26 cellular contexts compared by ENCODE assay signal in genomic region chr1:29157269-29157601, GRCh38. TPM values are rescaled to one million over a fixed set of nuclear protein-coding genes. Genes with fewer than 3 reads are reported as not detected.
DNase-seq lines count a peak whose midpoint lies in the region; ATAC-seq and TF ChIP-seq lines count a peak whose summit lies in the region.
"Had no signal": no experiment of that assay in that cellular context is flagged by ENCODE, and none has a peak within 500 bp of the region (broad histone marks: within the 10 kb centered on the region; RNA-seq: fewer than 3 reads in every experiment).

No MANE protein-coding gene starts in this region.

- TF ChIP-seq CTCF in heart right ventricle (IDR thresholded peaks at IDR 0.05), result no peak
- no peak for TF ChIP-seq CTCF in endodermal cell (conservative IDR thresholded peaks at IDR 0.05)
- no peak for TF ChIP-seq CTCF in neural progenitor cell (IDR thresholded peaks at IDR 0.05)
- no peak for TF ChIP-seq CTCF in vagina (IDR thresholded peaks at IDR 0.05)

- H3K9me3 Mint-ChIP-seq in endodermal cell (peaks cover 1% of the 10 kb centered on the region), neural progenitor cell (no peaks in the 10 kb centered on the region)
- H3K9me3 Mint-ChIP-seq: activated CD4-positive, alpha-beta memory T cell treated with anti-CD3 and anti-CD28 coated beads for 36 hours; activated naive CD4-positive, alpha-beta T cell treated with anti-CD3 and anti-CD28 coated beads, Interleukin-2, amount 10 ng/mL, durations not matched to agents 7 days and 5 days; CD4-positive, alpha-beta T cell; effector memory CD8-positive, alpha-beta T cell; naive B cell had no signal

- peaks cover 64% of the 10 kb centered on the region for H3K79me2 ChIP-seq in neural progenitor cell (ENCODE audit: low read depth)

- no peaks in the 10 kb centered on the region for H3K27me3 Mint-ChIP-seq in endodermal cell (ENCODE audit: insufficient read depth)
- H3K27me3 Mint-ChIP-seq in neural progenitor cell (ENCODE audit: insufficient read depth, low read depth), result peaks cover 3% of the 10 kb centered on the region
- H3K27me3 Mint-ChIP-seq: activated CD4-positive, alpha-beta memory T cell treated with anti-CD3 and anti-CD28 coated beads for 36 hours; activated naive CD4-positive, alpha-beta T cell treated with anti-CD3 and anti-CD28 coated beads, Interleukin-2, amount 10 ng/mL, durations not matched to agents 7 days and 5 days; CD4-positive, alpha-beta T cell; effector memory CD8-positive, alpha-beta T cell; naive B cell had no signal

- H3K4me3 ChIP-seq in heart right ventricle (no peak overlapping the region), endodermal cell (ENCODE audit: low read length) (no peak overlapping the region), neural progenitor cell (no peak overlapping the region), vagina (no peak overlapping the region)
- H3K4me3 ChIP-seq: Peyer's patch, SJSA1 had no signal

- WGBS in heart right ventricle, 2 donors, result 40 to 63% methylated on average over 3 of the region's 3 CpGs
- WGBS in endodermal cell (ENCODE audit: insufficient coverage in 1 of 2, insufficient read length in 1 of 2), 2 experiments, result 95% methylated on average over 3 of the region's 3 CpGs; no CpG with 5 or more reads in 1 of the 2 experiments

- H3K36me3 ChIP-seq in heart right ventricle, result peaks cover 0 to 99% (median 57%) of the 10 kb centered on the region in 9 donors
- peaks cover 92% of the 10 kb centered on the region for H3K36me3 ChIP-seq in endodermal cell (ENCODE audit: control insufficient read depth, insufficient read depth, low read length)
- H3K36me3 ChIP-seq in neural progenitor cell, result peaks cover 36% of the 10 kb centered on the region
- H3K36me3 ChIP-seq in vagina, result peaks cover 0 to 63% of the 10 kb centered on the region in 2 donors

- H3F3A ChIP-seq in neural progenitor cell (ENCODE audit: low read depth), result peaks cover 13% of the 10 kb centered on the region

- H3K27ac ChIP-seq in heart right ventricle, result peak overlapping the region in 6 of 10 donors; percentile 37 to 74 (median 44)
- H3K27ac ChIP-seq in endodermal cell (ENCODE audit: low read depth, low read length), result peak overlapping the region; percentile 83
- peak overlapping the region; percentile 64 for H3K27ac ChIP-seq in neural progenitor cell
- no peak overlapping the region for H3K27ac ChIP-seq in vagina
- H3K27ac ChIP-seq: foreskin keratinocyte, SJSA1 had no signal

- TF ChIP-seq POLR2A in vagina (IDR thresholded peaks at IDR 0.05) (no peak), erythroblast (IDR thresholded peaks at IDR 0.05; ENCODE audit: low read length) (no peak)

- peaks cover 7 to 52% (median 44%) of the 10 kb centered on the region in 9 donors for H3K4me1 ChIP-seq in heart right ventricle
- H3K4me1 ChIP-seq in endodermal cell (ENCODE audit: control insufficient read depth, insufficient read depth, low read length), result no peaks in the 10 kb centered on the region
- peaks cover 4% of the 10 kb centered on the region for H3K4me1 ChIP-seq in neural progenitor cell
- peaks cover 26% of the 10 kb centered on the region for H3K4me1 ChIP-seq in vagina
- H3K4me1 ChIP-seq: foreskin keratinocyte, SJSA1 had no signal

- no peak overlapping the region for H3K4me2 ChIP-seq in neural progenitor cell

- H3K4me3 Mint-ChIP-seq in endodermal cell (no peak overlapping the region), neural progenitor cell (no peak overlapping the region)
- H3K4me3 Mint-ChIP-seq: activated CD4-positive, alpha-beta memory T cell treated with anti-CD3 and anti-CD28 coated beads for 36 hours; activated naive CD4-positive, alpha-beta T cell treated with anti-CD3 and anti-CD28 coated beads, Interleukin-2, amount 10 ng/mL, durations not matched to agents 7 days and 5 days; CD4-positive, alpha-beta T cell; effector memory CD8-positive, alpha-beta T cell; naive B cell had no signal

- intact Hi-C loops in heart right ventricle (cut with DNase I), result loop anchor here in 1 of 10 donors (5.0 kb wide), 1 partner anchor 1090 kb away; no protein-coding TSS in a partner anchor
- intact Hi-C loops in Right ventricle myocardium inferior (cut with DNase I), result no loop called here
- intact Hi-C loops in vagina (cut with DNase I), result no loop called here

- H3K4me1 Mint-ChIP-seq in endodermal cell, result peaks cover 9% of the 10 kb centered on the region
- H3K4me1 Mint-ChIP-seq in neural progenitor cell, result peaks cover 20% of the 10 kb centered on the region

- no peak overlapping the region for H2AFZ ChIP-seq in neural progenitor cell (replicated peaks)

- DNase-seq in heart right ventricle (no peak), Right ventricle myocardium inferior (ENCODE audit: missing footprints) (no peak), endodermal cell (no peak), neural progenitor cell (ENCODE audit: low spot score) (no peak), NCI-H187 treated with DMSO at 0.1 percent for 48 hours (lab: John Stamatoyannopoulos, UW) (no peak), vagina (ENCODE audit: extremely low spot score in 2 of 2) (no peak), MV-4-11 (lab: John Stamatoyannopoulos, UW) (no peak), erythroblast (lab: John Stamatoyannopoulos, UW) (no peak)
- DNase-seq: activated CD4-positive, alpha-beta memory T cell treated with anti-CD3 and anti-CD28 coated beads for 36 hours; activated CD4-positive, CD25-positive, alpha-beta regulatory T cell treated with anti-CD3 and anti-CD28 coated beads, Interleukin-2, amount 50 U/mL, for 72 hours; activated CD8-positive, alpha-beta memory T cell treated with anti-CD3 and anti-CD28 coated beads, Interleukin-2, amount 50 U/mL, for 4 hours; activated naive CD4-positive, alpha-beta T cell treated with anti-CD3 and anti-CD28 coated beads, Interleukin-2, amount 10 ng/mL, durations not matched to agents 7 days and 5 days; CD4-positive, alpha-beta T cell; cortex of kidney; effector memory CD8-positive, alpha-beta T cell; foreskin keratinocyte; left colon; naive B cell; NCI-H1105; NCI-H1930; NCI-H526; Peyer's patch; stimulated activated CD4-positive, alpha-beta T cell treated with anti-CD3 and anti-CD28 coated beads, Interleukin-2, amount 100 ng/mL, for 48 hours; T-helper 1 cell had no signal

- ATAC-seq in heart right ventricle (no peak), Right ventricle myocardium inferior (no peak)
- ATAC-seq: effector memory CD8-positive, alpha-beta T cell; esophagus mucosa; foreskin keratinocyte; left colon had no signal

- peak overlapping the region; percentile 52 for H3K27ac Mint-ChIP-seq in endodermal cell
- H3K27ac Mint-ChIP-seq in neural progenitor cell, result peak overlapping the region; percentile 96
- H3K27ac Mint-ChIP-seq: activated CD4-positive, alpha-beta memory T cell treated with anti-CD3 and anti-CD28 coated beads for 36 hours; CD4-positive, alpha-beta T cell; effector memory CD8-positive, alpha-beta T cell; naive B cell had no signal

- H4K20me1 ChIP-seq in neural progenitor cell (ENCODE audit: low read depth), result peaks cover 32% of the 10 kb centered on the region

- H3K27me3 ChIP-seq in heart right ventricle, result no peaks in the 10 kb centered on the region
- H3K27me3 ChIP-seq in endodermal cell (ENCODE audit: control insufficient read depth, insufficient read depth, low read length, poor library complexity, severe bottlenecking), result no peaks in the 10 kb centered on the region
- no peaks in the 10 kb centered on the region for H3K27me3 ChIP-seq in neural progenitor cell
- H3K27me3 ChIP-seq in vagina, result no peaks in the 10 kb centered on the region
- H3K27me3 ChIP-seq: foreskin keratinocyte, Peyer's patch, SJSA1 had no signal

- H3K36me3 Mint-ChIP-seq in endodermal cell (ENCODE audit: low read depth) (peaks cover 81% of the 10 kb centered on the region), neural progenitor cell (peaks cover 38% of the 10 kb centered on the region)

- H3K9ac ChIP-seq in endodermal cell (ENCODE audit: extremely low read depth, low read length, poor library complexity, severe bottlenecking), result no peak overlapping the region
- H3K9ac ChIP-seq in neural progenitor cell, result no peak overlapping the region

- H3K9me3 ChIP-seq in heart right ventricle (no peaks in the 10 kb centered on the region), endodermal cell (ENCODE audit: control insufficient read depth, low read length) (peaks cover 3% of the 10 kb centered on the region), neural progenitor cell (ENCODE audit: low read depth) (no peaks in the 10 kb centered on the region), vagina (no peaks in the 10 kb centered on the region)
- H3K9me3 ChIP-seq: Peyer's patch, SJSA1 had no signal

RNA-seq across cellular contexts. Expression of gene SRSF4, which starts 24.5 kb away (rescaled TPM):
- total RNA-seq in heart right ventricle, result 10 to 100 TPM; 40.8 to 67.8 (median 49.0) TPM
- polyA plus RNA-seq in heart right ventricle, result 10 to 100 TPM; 42.4 to 64.6 TPM
- total RNA-seq in Right ventricle myocardium inferior, result 52.4 TPM
- total RNA-seq in endodermal cell, result 100 to 1,000 TPM in 1 of 2 donors, 10 to 100 TPM in 1; 89.1 to 107 TPM
- polyA plus RNA-seq in endodermal cell (2013, experiment 1 of 2), result 101 TPM
- polyA plus RNA-seq in endodermal cell (2013, experiment 2 of 2), result 85.0 TPM
- total RNA-seq in neural progenitor cell (ENCODE audit: low replicate concordance), result 73.2 and 82.2 TPM in 2 replicates
- 67.8 TPM for total RNA-seq in vagina

RNA-seq across cellular contexts. Expression of gene TMEM200B, which starts 33.5 kb away (rescaled TPM):
- total RNA-seq in heart right ventricle (1 to 10 TPM in 8 of 10 donors, under 1 TPM in 2; 0.79 to 2.2 (median 1.5) TPM), Right ventricle myocardium inferior (2.1 TPM), endodermal cell (10 to 100 TPM; 36.0 to 49.4 TPM), neural progenitor cell (ENCODE audit: low replicate concordance) (0.56 and 1.1 TPM in 2 replicates), vagina (25.8 TPM)
- polyA plus RNA-seq in heart right ventricle, result 1 to 10 TPM; 1.8 to 3.3 TPM
- polyA plus RNA-seq in endodermal cell (2013, experiment 1 of 2), result 8.4 TPM
- polyA plus RNA-seq in endodermal cell (2013, experiment 2 of 2), result 8.4 TPM
- total RNA-seq: CD4-positive, alpha-beta T cell had no signal
